In the genomic region with DNA sequence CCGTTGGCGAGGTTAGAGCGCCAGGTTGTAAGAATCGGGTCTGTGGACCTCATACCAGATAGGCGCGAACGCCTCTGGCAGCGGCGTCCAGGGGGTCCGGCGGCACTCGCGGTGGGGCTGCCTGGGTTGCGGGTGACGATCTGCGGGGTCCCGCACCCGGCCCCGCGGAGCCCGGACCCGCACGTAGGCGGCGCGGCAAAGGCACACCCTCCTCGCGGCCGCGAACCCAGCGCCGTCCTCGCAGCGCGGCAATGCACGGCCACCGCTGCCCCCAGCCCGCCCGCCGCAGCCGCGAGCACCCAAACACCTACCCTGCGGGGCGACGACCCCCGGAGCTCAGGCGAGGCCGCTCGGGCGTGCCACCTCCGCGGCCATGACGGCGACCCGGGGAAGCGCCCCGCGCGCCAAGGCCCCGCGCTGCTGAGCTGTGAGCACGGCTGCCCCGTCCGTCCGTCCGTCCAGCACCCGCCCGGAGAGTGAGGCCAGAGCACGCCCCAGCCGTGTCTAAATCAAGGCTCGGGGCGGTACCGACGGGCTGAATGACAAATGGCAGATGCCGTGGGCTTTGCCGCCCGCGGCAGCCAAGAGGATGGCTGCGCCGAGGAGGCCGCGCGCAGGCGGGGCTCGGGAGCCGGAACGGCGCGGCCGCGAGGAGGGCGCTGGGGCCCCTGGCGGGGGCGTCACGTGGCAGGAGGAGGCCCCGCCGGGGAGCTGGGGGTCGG, we compare ENCODE assay signal across 8 cellular contexts. TPM values are rescaled to one million over a fixed set of nuclear protein-coding genes. Genes with fewer than 3 reads are reported as not detected.
A peak's percentile ranks its signal among the peaks of the same experiment; 100 is the strongest.
DNase-seq lines count a peak whose midpoint lies in the region; ATAC-seq and TF ChIP-seq lines count a peak whose summit lies in the region.

A gene with protein sequence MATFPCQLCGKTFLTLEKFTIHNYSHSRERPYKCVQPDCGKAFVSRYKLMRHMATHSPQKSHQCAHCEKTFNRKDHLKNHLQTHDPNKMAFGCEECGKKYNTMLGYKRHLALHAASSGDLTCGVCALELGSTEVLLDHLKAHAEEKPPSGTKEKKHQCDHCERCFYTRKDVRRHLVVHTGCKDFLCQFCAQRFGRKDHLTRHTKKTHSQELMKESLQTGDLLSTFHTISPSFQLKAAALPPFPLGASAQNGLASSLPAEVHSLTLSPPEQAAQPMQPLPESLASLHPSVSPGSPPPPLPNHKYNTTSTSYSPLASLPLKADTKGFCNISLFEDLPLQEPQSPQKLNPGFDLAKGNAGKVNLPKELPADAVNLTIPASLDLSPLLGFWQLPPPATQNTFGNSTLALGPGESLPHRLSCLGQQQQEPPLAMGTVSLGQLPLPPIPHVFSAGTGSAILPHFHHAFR (minus strand): TSS at position 481 of the 722 bp plus-strand sequence. CDS start 60,123 bp downstream, outside the sequence.

- H3K27me3 Mint-ChIP-seq in nephron progenitor cell (ENCODE audit: low read depth, poor library complexity): peaks cover 12% of the 10 kb centered on the region

- H3K27me3 ChIP-seq in aorta (ENCODE audit: control insufficient read depth in 1 of 2, insufficient read depth in 2 of 2, low read length in 1 of 2): peaks cover 0 to 2% of the 10 kb centered on the region in 2 donors

- 49 to 50% methylated on average over 74 to 98 of the region's 98 CpGs for WGBS in aorta, 2 donors

- no peak for TF ChIP-seq CTCF in fibroblast of villous mesenchyme (IDR thresholded peaks at IDR 0.05; ENCODE audit: insufficient read depth, low read depth, low read length)
- no peak for TF ChIP-seq CTCF in nephron progenitor cell (IDR thresholded peaks at IDR 0.05)

- peak within 1 kb of the TSS; percentile 87 for H3K4me3 Mint-ChIP-seq in nephron progenitor cell

- H3K4me3 ChIP-seq in fibroblast of villous mesenchyme (ENCODE audit: low read depth, low read length): peak within 1 kb of the TSS; percentile 68
- H3K4me3 ChIP-seq in aorta (ENCODE audit: low read length in 2 of 2): peak within 1 kb of the TSS; percentile 48 to 73

- H3K9me3 Mint-ChIP-seq in nephron progenitor cell: peaks cover 61% of the 10 kb centered on the region

- intact Hi-C loops in aorta (cut with DNase I): loop anchor here (5.0 to 10.0 kb wide), 2 partner anchors 36 to 163 kb away; partner anchors contain the start of gene LTV1 (in 1 of the 2)

- H3K27ac Mint-ChIP-seq in nephron progenitor cell: peak within 1 kb of the TSS; percentile 79

- H3K27ac ChIP-seq in KOPT-K1 (ENCODE audit: low read depth, low read length, poor library complexity, severe bottlenecking): peak within 1 kb of the TSS; percentile 69
- peak within 1 kb of the TSS in 1 of 2 donors; percentile 46 for H3K27ac ChIP-seq in aorta (ENCODE audit: low read depth in 1 of 2, low read length in 2 of 2)

- peaks cover 29% of the 10 kb centered on the region for H3K36me3 Mint-ChIP-seq in nephron progenitor cell (ENCODE audit: low read depth)

- H3K36me3 ChIP-seq in KOPT-K1 (ENCODE audit: insufficient read depth, low read length) (no peaks in the 10 kb centered on the region), aorta (ENCODE audit: control insufficient read depth in 1 of 2, insufficient read depth in 2 of 2, low read length in 1 of 2) (no peaks in the 10 kb centered on the region)

- peaks cover 16% of the 10 kb centered on the region for H3K4me1 Mint-ChIP-seq in nephron progenitor cell

- DNase-seq in ELR (ENCODE audit: low read depth) (peak; percentile 81), fibroblast of villous mesenchyme (ENCODE audit: low read depth) (peak; percentile 70), nephron progenitor cell (peak; percentile 55), aorta (peak; percentile 84 to 90)
- peak; percentile 27 for DNase-seq in activated T-cell treated with anti-CD3 and anti-CD28 coated beads, Interleukin-2, amount 50 U/mL, for 1 hour

- ATAC-seq in GM21576 (IDR thresholded peaks at IDR 0.05; ENCODE audit: unreplicated experiment): peak; percentile 55
- ATAC-seq in aorta (ENCODE audit: low FRiP score): peak; percentile 88
- ATAC-seq in HG02571 (IDR thresholded peaks at IDR 0.05; ENCODE audit: unreplicated experiment): no peak

- peaks cover 3% of the 10 kb centered on the region for H3K9me3 ChIP-seq in KOPT-K1 (ENCODE audit: insufficient read depth, low read length, poor library complexity, severe bottlenecking)
- H3K9me3 ChIP-seq in aorta (ENCODE audit: control insufficient read depth, low read length): no peaks in the 10 kb centered on the region

- no peaks in the 10 kb centered on the region for H3K4me1 ChIP-seq in aorta (ENCODE audit: control insufficient read depth in 1 of 2, insufficient read depth in 2 of 2, low read length in 2 of 2)

RNA-seq across cellular contexts. Expression of the gene that starts here (rescaled TPM):
- total RNA-seq in fibroblast of villous mesenchyme (12.1 and 13.5 TPM in 2 replicates), aorta (100 to 1,000 TPM in 1 of 2 donors, 10 to 100 TPM in 1; 65.5 to 101 TPM)
- 10 to 100 TPM; 16.5 to 53.4 TPM for polyA plus RNA-seq in aorta

Comparison
In these comparisons a context has a peak if more than half of its experiments do, and no peak if none do; other contexts are left out.
1. DNase-seq: peak in every context shown above with its lines; median percentile 87 in aorta; 81 in ELR; 70 in fibroblast of villous mesenchyme; 55 in nephron progenitor cell; 27 in activated T-cell treated with anti-CD3 and anti-CD28 coated beads, Interleukin-2, amount 50 U/mL, for 1 hour.